8 cellular contexts compared by ENCODE assay signal in the genomic region with DNA sequence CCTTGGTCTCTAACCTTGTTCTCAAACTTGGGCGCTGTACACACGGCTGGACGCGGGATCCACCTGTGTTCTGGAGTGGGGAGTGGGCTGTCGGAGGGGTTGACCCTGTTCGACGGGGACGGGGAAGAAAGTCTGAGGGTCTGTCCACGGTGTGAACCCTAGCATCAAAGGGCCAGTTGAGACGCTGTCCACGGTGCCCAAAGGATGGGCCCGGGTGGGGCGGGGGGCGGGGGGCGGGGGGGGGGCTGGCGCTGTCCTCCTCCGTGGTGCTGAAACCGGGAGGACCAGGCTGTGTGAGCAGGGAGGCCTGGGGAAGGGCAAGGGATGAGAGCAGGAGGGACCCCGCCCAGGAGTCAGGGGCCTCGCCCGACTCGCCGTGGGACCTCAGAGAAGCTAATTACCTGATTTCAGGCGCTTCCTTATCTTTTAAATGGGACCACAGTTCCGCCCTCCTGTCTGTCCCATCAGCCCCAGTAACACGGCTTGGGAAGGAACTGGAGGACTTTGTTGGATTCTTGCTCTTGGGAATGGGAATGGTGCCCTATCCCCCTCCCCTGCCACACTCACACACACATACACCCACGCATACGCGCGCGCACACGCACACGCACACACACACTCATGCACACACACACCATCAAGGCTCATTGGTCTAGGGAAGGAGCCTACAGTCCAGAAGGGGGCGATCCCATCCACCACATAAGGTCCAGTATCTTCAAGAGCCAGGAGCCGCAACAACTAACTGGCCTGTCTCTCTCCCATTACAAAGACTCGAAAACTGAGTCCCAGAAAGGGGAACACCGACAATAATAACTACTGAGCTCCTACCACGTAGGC. TPM values are rescaled to one million over a fixed set of nuclear protein-coding genes. Genes with fewer than 3 reads are reported as not detected.
A peak's percentile ranks its signal among the peaks of the same experiment; 100 is the strongest.
DNase-seq lines count a peak whose midpoint lies in the region; ATAC-seq, FAIRE-seq and TF ChIP-seq lines count a peak whose summit lies in the region.

No MANE protein-coding gene starts in this region.

- H3K36me3 ChIP-seq in lower lobe of right lung: no peaks in the 10 kb centered on the region

- FAIRE-seq in D721Med (lab: Jason Lieb, UNC): no peak

- peaks cover 13% of the 10 kb centered on the region for H3K4me1 ChIP-seq in lower lobe of right lung

- POLR2A ChIA-PET in HEK293T (lab: Yijun Ruan, JAX): no interaction called here

- H3K27ac ChIP-seq in lower lobe of right lung: no peak overlapping the region

- TF ChIP-seq CTCF in D721Med (IDR thresholded peaks at IDR 0.05; ENCODE audit: insufficient read depth, missing control alignments) (peak; percentile 53), lower lobe of right lung (IDR thresholded peaks at IDR 0.05) (peak; percentile 24)

- peaks cover 41% of the 10 kb centered on the region for H3K27me3 ChIP-seq in lower lobe of right lung (ENCODE audit: low read depth)

- no peaks in the 10 kb centered on the region for H3K9me3 ChIP-seq in lower lobe of right lung

- CTCF ChIA-PET in HEK293T (lab: Yijun Ruan, JAX): interaction anchor here (1.2 kb wide), 1 partner anchor 20 kb away, joined by 3 read pairs; no protein-coding TSS in a partner anchor

- DNase-seq in D721Med (ENCODE audit: insufficient read length, low spot score) (peak; percentile 93), HEK293T (ENCODE audit: extremely low spot score) (peak; percentile 56), NOMO-1 (lab: John Stamatoyannopoulos, UW; ENCODE audit: unreplicated experiment in 2 of 2) (peak; percentile 39 to 48), dermis microvascular lymphatic vessel endothelial cell (ENCODE audit: low read depth in 2 of 2) (peak; percentile 10 to 70), lower lobe of right lung (no peak)
- DNase-seq in stimulated activated CD4-positive, alpha-beta T cell treated with anti-CD3 and anti-CD28 coated beads, Interleukin-2, amount 100 ng/mL, for 48 hours: no peak

- intact Hi-C loops in lower lobe of right lung (cut with DNase I): no loop called here

- H3K4me3 ChIP-seq in lower lobe of right lung: peak overlapping the region; percentile 51

- peak; percentile 74 to 76 for ATAC-seq in lower lobe of right lung
- no peak for ATAC-seq in GM21515 (IDR thresholded peaks at IDR 0.05; ENCODE audit: unreplicated experiment)
- ATAC-seq in GM21367 (IDR thresholded peaks at IDR 0.05; ENCODE audit: unreplicated experiment): no peak

TF ChIP-seq in HEK293T, 16 proteins besides CTCF, POLR2A, EP300 and RAD21:
- TF ChIP-seq HDGF (IDR thresholded peaks at IDR 0.05; ENCODE audit: borderline replicate concordance) (no peak), ZNF384 (IDR thresholded peaks at IDR 0.05) (peak; percentile 29; the same call in 1 of the 2 replicates)

RNA-seq across cellular contexts. Expression of gene VSTM2L, which starts 1.0 kb away (rescaled TPM):
- not detected in 2 replicates for total RNA-seq in dermis microvascular lymphatic vessel endothelial cell
- 14.1 TPM for total RNA-seq in lower lobe of right lung

Comparison
In these comparisons a context has a peak if more than half of its experiments do, and no peak if none do; other contexts are left out.
1. DNase-seq: peak in D721Med (single experiment), HEK293T (single experiment), NOMO-1 (2 of 2) and dermis microvascular lymphatic vessel endothelial cell (2 of 2); none in lower lobe of right lung (single experiment) and stimulated activated CD4-positive, alpha-beta T cell treated with anti-CD3 and anti-CD28 coated beads, Interleukin-2, amount 100 ng/mL, for 48 hours (0 of 2).
2. ATAC-seq: peak in lower lobe of right lung (2 of 2); none in GM21515 (single experiment) and GM21367 (single experiment).
3. RNA of gene VSTM2L, which starts 1.0 kb away (total RNA-seq): 14.1 TPM in lower lobe of right lung (single experiment); not detected in dermis microvascular lymphatic vessel endothelial cell; every median in the first group is over 10 times any median in the second.